11 cellular contexts compared by ENCODE assay signal in genomic region chr3:196641278-196642058, GRCh38. TPM values are rescaled to one million over a fixed set of nuclear protein-coding genes. Genes with fewer than 3 reads are reported as not detected.
A peak's percentile ranks its signal among the peaks of the same experiment; 100 is the strongest.
DNase-seq lines count a peak whose midpoint lies in the region; ATAC-seq and TF ChIP-seq lines count a peak whose summit lies in the region.
"Had no signal": no experiment of that assay in that cellular context is flagged by ENCODE, and none has a peak within 500 bp of the region (broad histone marks: within the 10 kb centered on the region; RNA-seq: fewer than 3 reads in every experiment).

No MANE protein-coding gene starts in this region.

- no peak overlapping the region for H2BK12ac ChIP-seq in mesenchymal stem cell (ENCODE audit: low read length in 2 of 2)

- TF ChIP-seq POLR2A in spleen (IDR thresholded peaks at IDR 0.05), result no peak

- no peak overlapping the region for H4K91ac ChIP-seq in mesenchymal stem cell (ENCODE audit: low read length)

- intact Hi-C loops in spleen (cut with DNase I; ENCODE audit: low total_unique reads), result no loop called here

- H3K14ac ChIP-seq in mesenchymal stem cell (ENCODE audit: low read length in 2 of 2), result no peak overlapping the region

- peak overlapping the region; percentile 93 for H3K4me2 ChIP-seq in OCI-LY3 (ENCODE audit: low read length)
- H3K4me2 ChIP-seq in mesenchymal stem cell (ENCODE audit: low read length, poor library complexity, severe bottlenecking), result no peak overlapping the region

- H3K36me3 Mint-ChIP-seq in activated naive CD4-positive, alpha-beta T cell treated with anti-CD3 and anti-CD28 coated beads, Interleukin-2, amount 50 U/mL, for 24 hours, result peaks cover 2% of the 10 kb centered on the region

- DNase-seq in spleen, result no peak
- DNase-seq in RWPE1 (ENCODE audit: low spot score), result no peak
- DNase-seq in mesenchymal stem cell, result no peak
- no peak for DNase-seq in NCI-H2029 treated with DMSO at 0.1 percent for 48 hours (lab: John Stamatoyannopoulos, UW)
- DNase-seq: DMS79 treated with DMSO at 0.1 percent for 48 hours, hypothalamus, NCI-H2227 treated with DMSO at 0.1 percent for 48 hours had no signal

- H2AFZ ChIP-seq in OCI-LY3 (ENCODE audit: low read depth, low read length), result no peak overlapping the region
- no peak overlapping the region for H2AFZ ChIP-seq in mesenchymal stem cell (ENCODE audit: low read depth, low read length)

- WGBS in spleen, 5 donors, result 33 to 41% (median 37%) methylated on average over 9 of the region's 9 CpGs
- WGBS in mesenchymal stem cell, result 91% methylated on average over 9 of the region's 9 CpGs

- no peaks in the 10 kb centered on the region for H3K27me3 Mint-ChIP-seq in activated naive CD4-positive, alpha-beta T cell treated with anti-CD3 and anti-CD28 coated beads, Interleukin-2, amount 50 U/mL, for 24 hours

- POLR2A ChIA-PET in RWPE1 (lab: Yijun Ruan, JAX; ENCODE audit: low non-redundant PET), result no interaction called here

- H4K8ac ChIP-seq in mesenchymal stem cell (ENCODE audit: low read length), result no peak overlapping the region

- ATAC-seq in HG03571 (IDR thresholded peaks at IDR 0.05; ENCODE audit: unreplicated experiment), result no peak

- no peak for TF ChIP-seq CTCF in OCI-LY3 (IDR thresholded peaks at IDR 0.05; ENCODE audit: low read depth, low read length)
- TF ChIP-seq CTCF in spleen (IDR thresholded peaks at IDR 0.05 in 8 of 11, conservative IDR thresholded peaks at IDR 0.05 in 3 of 11), result no peak
- TF ChIP-seq CTCF in RWPE1 (conservative IDR thresholded peaks at IDR 0.05; ENCODE audit: low read depth), result no peak

- H3K79me2 ChIP-seq in OCI-LY3 (ENCODE audit: low read length), result peaks cover 92% of the 10 kb centered on the region

- peaks cover 49% of the 10 kb centered on the region for H3K36me3 ChIP-seq in OCI-LY3 (replicated peaks; ENCODE audit: low read depth, low read length)
- H3K36me3 ChIP-seq in spleen, result peaks cover 0 to 27% (median 5%) of the 10 kb centered on the region in 6 donors
- H3K36me3 ChIP-seq in mesenchymal stem cell (ENCODE audit: control insufficient read depth in 1 of 2, insufficient read depth in 2 of 2, low read depth in 1 of 2, low read length in 2 of 2), result no peaks in the 10 kb centered on the region

- H3K4me1 ChIP-seq in OCI-LY3 (ENCODE audit: low read length) (peaks cover 89% of the 10 kb centered on the region), spleen (peaks cover 23 to 98% (median 80%) of the 10 kb centered on the region in 6 donors), mesenchymal stem cell (ENCODE audit: control insufficient read depth, insufficient read depth, low read depth, low read length) (peaks cover 4% of the 10 kb centered on the region)

- H2BK15ac ChIP-seq in mesenchymal stem cell (ENCODE audit: low read depth, poor library complexity, severe bottlenecking), result no peak overlapping the region

- peak overlapping the region; percentile 60 for H3K4me3 Mint-ChIP-seq in activated naive CD4-positive, alpha-beta T cell treated with anti-CD3 and anti-CD28 coated beads, Interleukin-2, amount 50 U/mL, for 24 hours

- H3K4me3 ChIP-seq in GM08714 (ENCODE audit: low read length) (peak overlapping the region; percentile 63; the same call in 1 of the 2 replicates), OCI-LY3 (ENCODE audit: low read length) (peak overlapping the region; percentile 85), spleen (peak overlapping the region in 7 of 8 donors; percentile 53 to 86 (median 73)), mesenchymal stem cell (ENCODE audit: insufficient read depth in 1 of 2, low read depth in 1 of 2, low read length in 2 of 2) (no peak overlapping the region)

- no peaks in the 10 kb centered on the region for H3K9me3 ChIP-seq in OCI-LY3 (ENCODE audit: insufficient read depth, low read length)
- no peaks in the 10 kb centered on the region for H3K9me3 ChIP-seq in spleen
- H3K9me3 ChIP-seq in mesenchymal stem cell (ENCODE audit: control insufficient read depth, low read length), result no peaks in the 10 kb centered on the region

- no peak overlapping the region for H2BK120ac ChIP-seq in mesenchymal stem cell (ENCODE audit: low read depth, low read length)

- H2BK5ac ChIP-seq in mesenchymal stem cell (ENCODE audit: low read depth, low read length, poor library complexity, severe bottlenecking), result no peak overlapping the region

- no peak overlapping the region for H2AK5ac ChIP-seq in mesenchymal stem cell (ENCODE audit: low read length, severe bottlenecking)

- H3K27ac ChIP-seq in OCI-LY3 (ENCODE audit: low read length) (peak overlapping the region; percentile 98), spleen (peak overlapping the region; percentile 61 to 93 (median 88)), RWPE1 (no peak overlapping the region), mesenchymal stem cell (ENCODE audit: low read length, poor library complexity, severe bottlenecking) (no peak overlapping the region)

- CTCF ChIA-PET in RWPE1 (lab: Yijun Ruan, JAX), result interaction anchor here (0.7 kb wide), 2 partner anchors 18 to 23 kb away, joined by 4 to 5 read pairs; no protein-coding TSS in a partner anchor

- H3K79me1 ChIP-seq in mesenchymal stem cell (replicated peaks; ENCODE audit: low read length, poor library complexity, severe bottlenecking), result no peaks in the 10 kb centered on the region

- peaks cover 74% of the 10 kb centered on the region for H3K4me1 Mint-ChIP-seq in activated naive CD4-positive, alpha-beta T cell treated with anti-CD3 and anti-CD28 coated beads, Interleukin-2, amount 50 U/mL, for 24 hours

- no peaks in the 10 kb centered on the region for H3K27me3 ChIP-seq in OCI-LY3 (ENCODE audit: low read depth, low read length)
- H3K27me3 ChIP-seq in spleen (replicated peaks in 1 of 7), result no peaks in the 10 kb centered on the region
- peaks cover 0 to 26% of the 10 kb centered on the region in 2 experiments for H3K27me3 ChIP-seq in mesenchymal stem cell (ENCODE audit: control insufficient read depth in 1 of 2, insufficient read depth in 1 of 2, low read length in 2 of 2)

- H3K27ac Mint-ChIP-seq in activated naive CD4-positive, alpha-beta T cell treated with anti-CD3 and anti-CD28 coated beads, Interleukin-2, amount 50 U/mL, for 24 hours, result peak overlapping the region; percentile 90

- H3K9ac ChIP-seq in OCI-LY3 (ENCODE audit: low read length), result peak overlapping the region; percentile 98
- no peak overlapping the region for H3K9ac ChIP-seq in mesenchymal stem cell (ENCODE audit: low read length)

- no peak overlapping the region for H3K23ac ChIP-seq in mesenchymal stem cell (ENCODE audit: low read length in 2 of 2)

- H4K20me1 ChIP-seq in OCI-LY3 (ENCODE audit: insufficient read depth, low read length), result peaks cover 18% of the 10 kb centered on the region

- H3K9me3 Mint-ChIP-seq in activated naive CD4-positive, alpha-beta T cell treated with anti-CD3 and anti-CD28 coated beads, Interleukin-2, amount 50 U/mL, for 24 hours, result no peaks in the 10 kb centered on the region

- no peak overlapping the region for H3K18ac ChIP-seq in mesenchymal stem cell (ENCODE audit: low read depth in 1 of 2, low read length in 2 of 2)

- H3K4ac ChIP-seq in mesenchymal stem cell (ENCODE audit: low read depth in 1 of 2, low read length in 2 of 2), result no peak overlapping the region

RNA-seq across cellular contexts. Expression of gene NRROS, which starts 2.0 kb away (rescaled TPM):
- 10 to 100 TPM; 25.7 to 35.2 (median 30.8) TPM for total RNA-seq in spleen
- polyA plus RNA-seq in spleen, result 10 to 100 TPM in 1 of 3 donors, 1 to 10 TPM in 2; 7.8 to 20.3 (median 8.4) TPM
- 0.35 TPM for polyA plus RNA-seq in mesenchymal stem cell (2013, experiment 1 of 2)
- 0.37 TPM for polyA plus RNA-seq in mesenchymal stem cell (2013, experiment 2 of 2)

Comparison
In these comparisons a context has a peak if more than half of its experiments do, and no peak if none do; other contexts are left out.
1. H3K4me3 ChIP-seq: peak in GM08714 (single experiment), OCI-LY3 (single experiment) and spleen (7 of 8); none in mesenchymal stem cell (0 of 2).
2. H3K27ac ChIP-seq: peak in OCI-LY3 (single experiment) and spleen (8 of 8); none in RWPE1 (single experiment) and mesenchymal stem cell (single experiment).